Comparison of ENCODE assay signal across 24 cellular contexts in genomic region chr16:55062446-55062845, GRCh38.
A peak's percentile ranks its signal among the peaks of the same experiment; 100 is the strongest.
DNase-seq lines count a peak whose midpoint lies in the region.
"Had no signal": no experiment of that assay in that cellular context is flagged by ENCODE, and none has a peak within 500 bp of the region (broad histone marks: within the 10 kb centered on the region; RNA-seq: fewer than 3 reads in every experiment).

No MANE protein-coding gene starts in this region.

- DNase-seq in EH (ENCODE audit: low read depth) (peak; percentile 2), LHCN-M2 (ENCODE audit: low read depth) (peak; percentile 14), hepatic stellate cell (ENCODE audit: low spot score) (peak; percentile 47), stromal cell of bone marrow (ENCODE audit: low read depth) (peak; percentile 62), NCI-H345 treated with DMSO at 0.1 percent for 48 hours (lab: John Stamatoyannopoulos, UW; ENCODE audit: unreplicated experiment) (no peak), CD1c-positive myeloid dendritic cell (ENCODE audit: extremely low spot score) (no peak), germinal center (ENCODE audit: low spot score) (no peak)
- DNase-seq: C1 segment of cervical spinal cord; Calu3; CD8-positive, alpha-beta memory T cell; DMS79 treated with DMSO at 0.1 percent for 48 hours; Kasumi-1; MV-4-11; NCI-H1105; NCI-H1436 treated with DMSO at 0.1 percent for 48 hours; NCI-H187 treated with DMSO at 0.1 percent for 48 hours; NCI-H2107; NCI-H446 treated with DMSO at 0.1 percent for 48 hours; NCI-H526; NCI-H82; NK-92 treated with Interleukin-12 subunit alpha and Interleukin-12 subunit beta, amount 100 ng/mL, for 24 hours; PC-3; SK-N-SH; SW 1271 had no signal

Comparison
In these comparisons a context has a peak if more than half of its experiments do, and no peak if none do; other contexts are left out.
1. DNase-seq: peak in EH (single experiment), LHCN-M2 (single experiment), hepatic stellate cell (single experiment) and stromal cell of bone marrow (single experiment); none in NCI-H345 treated with DMSO at 0.1 percent for 48 hours (single experiment), CD1c-positive myeloid dendritic cell (single experiment) and germinal center (single experiment).